In genomic region chr16:53372942-53373871, GRCh38 we compare ENCODE assay signal across 7 cellular contexts.
A peak's percentile ranks its signal among the peaks of the same experiment; 100 is the strongest.
DNase-seq lines count a peak whose midpoint lies in the region; ATAC-seq and FAIRE-seq lines count a peak whose summit lies in the region.

No MANE protein-coding gene starts in this region.

- H3K4me1 ChIP-seq in endocrine pancreas (ENCODE audit: control insufficient read depth, insufficient read depth, low read length): no peaks in the 10 kb centered on the region
- no peaks in the 10 kb centered on the region for H3K4me1 ChIP-seq in small intestine (ENCODE audit: control insufficient read depth in 2 of 2, insufficient read depth in 1 of 2, low read depth in 1 of 2, low read length in 1 of 2)

- H3K4me3 ChIP-seq in endocrine pancreas (ENCODE audit: control insufficient read depth, insufficient read depth, low read length): peak overlapping the region; percentile 52
- H3K4me3 ChIP-seq in small intestine (ENCODE audit: low read depth in 1 of 2, low read length in 2 of 2): peak overlapping the region; percentile 0 to 49

- H3K27ac ChIP-seq in small intestine (ENCODE audit: low read depth in 1 of 2, low read length in 1 of 2): peak overlapping the region; percentile 80 to 87

- H3K9me3 ChIP-seq in endocrine pancreas (ENCODE audit: control insufficient read depth, low read length): no peaks in the 10 kb centered on the region
- no peaks in the 10 kb centered on the region for H3K9me3 ChIP-seq in small intestine (ENCODE audit: control insufficient read depth, low read depth)

- ATAC-seq in HG03159 (IDR thresholded peaks at IDR 0.05; ENCODE audit: unreplicated experiment) (peak; percentile 50), HG03175 (IDR thresholded peaks at IDR 0.05; ENCODE audit: unreplicated experiment) (no peak), HG03135 (IDR thresholded peaks at IDR 0.05; ENCODE audit: unreplicated experiment) (no peak)

- DNase-seq in activated CD4-positive, alpha-beta T cell treated with anti-CD3 and anti-CD28 coated beads, Interleukin-2, amount 50 U/mL, for 4 hours: peak; percentile 79 to 84
- DNase-seq in small intestine (peak; percentile 84), OCI-M2 (lab: John Stamatoyannopoulos, UW; ENCODE audit: unreplicated experiment) (no peak)

- H3K9ac ChIP-seq in endocrine pancreas (ENCODE audit: control insufficient read depth, insufficient read depth, low read length): no peak overlapping the region

- no peak for FAIRE-seq in small intestine (lab: Jason Lieb, UNC)

- H3K27me3 ChIP-seq in endocrine pancreas (ENCODE audit: control insufficient read depth, insufficient read depth, low read length) (peaks cover 7% of the 10 kb centered on the region), small intestine (ENCODE audit: control insufficient read depth in 2 of 2, insufficient read depth in 2 of 2, low read length in 2 of 2) (peaks cover 0 to 6% of the 10 kb centered on the region in 2 donors)

- no peaks in the 10 kb centered on the region for H3K36me3 ChIP-seq in endocrine pancreas (ENCODE audit: control insufficient read depth, insufficient read depth, low read length)
- H3K36me3 ChIP-seq in small intestine (ENCODE audit: control insufficient read depth in 2 of 2, insufficient read depth in 2 of 2, low read length in 2 of 2): no peaks in the 10 kb centered on the region

- WGBS in small intestine, 3 donors: 8 to 13% (median 10%) methylated on average over 61 to 62 of the region's 62 CpGs
